In genomic region chrX:21734175-21734574, GRCh38 we compare ENCODE assay signal across 18 cellular contexts. TPM values are rescaled to one million over a fixed set of nuclear protein-coding genes. Genes with fewer than 3 reads are reported as not detected.
DNase-seq lines count a peak whose midpoint lies in the region; ATAC-seq, FAIRE-seq and TF ChIP-seq lines count a peak whose summit lies in the region.
"Had no signal": no experiment of that assay in that cellular context is flagged by ENCODE, and none has a peak within 500 bp of the region (broad histone marks: within the 10 kb centered on the region; RNA-seq: fewer than 3 reads in every experiment).

No MANE protein-coding gene starts in this region.

- CTCF ChIA-PET in PC-3 (lab: Charles Lee) (no interaction called here), HepG2 (lab: Yijun Ruan, JAX; ENCODE audit: low intra/inter-chr PET ratio, low total read pairs) (no interaction called here)

- TF ChIP-seq CTCF in PC-3 (conservative IDR thresholded peaks at IDR 0.05; ENCODE audit: low read depth, low read length) (no peak), HepG2 (CRISPR knock-in tag; IDR thresholded peaks at IDR 0.05) (no peak), gastrocnemius medialis (IDR thresholded peaks at IDR 0.05 in 4 of 5, conservative IDR thresholded peaks at IDR 0.05 in 1 of 5) (no peak)

- H3K9me3 ChIP-seq in PC-3 (ENCODE audit: low read length) = no peaks in the 10 kb centered on the region
- H3K9me3 ChIP-seq in HepG2 (ENCODE audit: low read length) = no peaks in the 10 kb centered on the region
- no peaks in the 10 kb centered on the region for H3K9me3 ChIP-seq in gastrocnemius medialis
- H3K9me3 ChIP-seq: A549, SJSA1 had no signal

- H3K4me1 ChIP-seq in PC-3 (ENCODE audit: insufficient read depth, low read length) = peaks cover 5% of the 10 kb centered on the region; the same call in 1 of the 2 replicates
- H3K4me1 ChIP-seq in HepG2 (ENCODE audit: insufficient read depth, low read length) = peaks cover 40% of the 10 kb centered on the region
- H3K4me1 ChIP-seq in gastrocnemius medialis = peaks cover 6 to 11% of the 10 kb centered on the region in 2 donors
- H3K4me1 ChIP-seq: A549, SJSA1 had no signal

- 0% methylated on average over 2 of the region's 2 CpGs for WGBS in HepG2 (ENCODE audit: low lambda C conversion rate)

- no peaks in the 10 kb centered on the region for H3F3A ChIP-seq in PC-3 (ENCODE audit: low read length, unreplicated experiment)

- POLR2A ChIA-PET in PC-3 (lab: Charles Lee; ENCODE audit: unreplicated experiment) = no interaction called here
- POLR2A ChIA-PET in HepG2 (lab: Yijun Ruan, JAX) = no interaction called here

- BruUV-seq in PC-3 (replicated peaks; lab: Mats Ljungman, UMichigan) (no TSS peak), HepG2 (replicated peaks; lab: Mats Ljungman, UMichigan) (no TSS peak)

- intact Hi-C loops in PC-3 (cut with micrococcal nuclease) (no loop called here), HepG2 (cut with micrococcal nuclease; ENCODE audit: unreplicated experiment) (no loop called here), gastrocnemius medialis (cut with DNase I; ENCODE audit: low total_unique reads) (no loop called here)

- H4K20me1 ChIP-seq in PC-3 (ENCODE audit: low read length) = no peaks in the 10 kb centered on the region
- H4K20me1 ChIP-seq in HepG2 (ENCODE audit: insufficient read depth, low read length) = no peaks in the 10 kb centered on the region

- no peak overlapping the region for H3K27ac Mint-ChIP-seq in activated naive CD8-positive, alpha-beta T cell treated with anti-CD3 and anti-CD28 coated beads for 36 hours
- H3K27ac Mint-ChIP-seq: CD4-positive, alpha-beta T cell had no signal

- DNase-seq in COLO668 (lab: John Stamatoyannopoulos, UW; ENCODE audit: unreplicated experiment) = peak; percentile 14
- peak; percentile 55 for DNase-seq in PC-3
- DNase-seq in HepG2 (ENCODE audit: low spot score) = peak; percentile 72
- DNase-seq in gastrocnemius medialis = no peak
- DNase-seq in DMS 273 treated with DMSO at 0.1 percent for 48 hours (lab: John Stamatoyannopoulos, UW) = no peak
- no peak for DNase-seq in activated naive CD8-positive, alpha-beta T cell treated with anti-CD3 and anti-CD28 coated beads for 36 hours
- DNase-seq: AML-193; CD4-positive, alpha-beta T cell; NCI-H2081; NCI-H2227 treated with DMSO at 0.1 percent for 48 hours; NCI-H526 had no signal

- H3K9ac ChIP-seq in PC-3 (ENCODE audit: low read length) = no peak overlapping the region
- H3K9ac ChIP-seq in HepG2 (ENCODE audit: insufficient read depth, low read depth, low read length) = no peak overlapping the region; the same call in 1 of the 2 replicates

- FAIRE-seq in HepG2 (lab: Jason Lieb, UNC) = peak; percentile 94
- FAIRE-seq: A549, D721Med, H1 had no signal

- in situ Hi-C loops in HepG2 (cut with HindIII; ENCODE audit: extremely low pct_ligation_motif_present, low pct_unique_long_range_greater_than_20kb) = loop anchor here (25.0 kb wide), 1 partner anchor 1197 kb away; no protein-coding TSS in a partner anchor
- in situ Hi-C loops in gastrocnemius medialis (cut with MboI; ENCODE audit: low sequenced_read_pairs in 4 of 4) = loop anchor here in 1 of 4 donors (25.0 kb wide), 1 partner anchor 1222 kb away; no protein-coding TSS in a partner anchor

- H3K36me3 ChIP-seq in PC-3 (ENCODE audit: low read depth, low read length) = no peaks in the 10 kb centered on the region
- H3K36me3 ChIP-seq in HepG2 (replicated peaks in 1 of 2; ENCODE audit: control insufficient read depth in 1 of 2, insufficient read depth in 2 of 2, low read length in 2 of 2) = no peaks in the 10 kb centered on the region
- peaks cover 0 to 6% of the 10 kb centered on the region in 2 donors for H3K36me3 ChIP-seq in gastrocnemius medialis
- H3K36me3 ChIP-seq: SJSA1 had no signal

- no peak overlapping the region for H3K4me3 ChIP-seq in PC-3 (ENCODE audit: low read length)
- H3K4me3 ChIP-seq in HepG2 (replicated peaks in 1 of 3; ENCODE audit: insufficient read depth in 1 of 3, low read depth in 2 of 3, low read length in 3 of 3) = no peak overlapping the region; a peak in 2 of 6 replicates
- no peak overlapping the region for H3K4me3 ChIP-seq in gastrocnemius medialis
- H3K4me3 ChIP-seq: A549, SJSA1 had no signal

- ATAC-seq in PC-3 = no peak
- ATAC-seq in HepG2 = peak; percentile 99
- no peak for ATAC-seq in gastrocnemius medialis
- ATAC-seq in HG03354 (IDR thresholded peaks at IDR 0.05; ENCODE audit: poor library complexity, severe bottlenecking, unreplicated experiment) = no peak
- ATAC-seq: A549 had no signal

- H3K27ac ChIP-seq in PC-3 (ENCODE audit: low read length) (no peak overlapping the region), HepG2 (ENCODE audit: extremely low read length, insufficient read depth, low read length) (peak overlapping the region; percentile 69), gastrocnemius medialis (peak overlapping the region; percentile 2 to 92 (median 80))
- H3K27ac ChIP-seq: A549, RWPE1, SJSA1 had no signal

- H3K27me3 Mint-ChIP-seq in activated naive CD8-positive, alpha-beta T cell treated with anti-CD3 and anti-CD28 coated beads for 36 hours = peaks cover 9% of the 10 kb centered on the region

- TF ChIP-seq EP300 in HepG2 (IDR thresholded peaks at IDR 0.05; ENCODE audit: low read depth in 2 of 2, low read length in 2 of 2) = peak in 1 of 2 experiments; percentile 33; a peak in 1 of 4 replicates
- no peak for TF ChIP-seq EP300 in HepG2 (CRISPR knock-in tag; IDR thresholded peaks at IDR 0.05; ENCODE audit: borderline replicate concordance)

- H2AFZ ChIP-seq in PC-3 (ENCODE audit: low read length) (no peak overlapping the region), HepG2 (ENCODE audit: low read length) (no peak overlapping the region)

- H3K4me2 ChIP-seq in PC-3 (ENCODE audit: low read length) = peak overlapping the region; percentile 34; the same call in 1 of the 2 replicates
- peak overlapping the region; percentile 57 for H3K4me2 ChIP-seq in HepG2 (ENCODE audit: low read depth, low read length)
- H3K4me2 ChIP-seq: A549 had no signal

- no peaks in the 10 kb centered on the region for H3K9me2 ChIP-seq in PC-3 (replicated peaks; ENCODE audit: low read length)

- no peaks in the 10 kb centered on the region for H3K4me1 Mint-ChIP-seq in activated naive CD8-positive, alpha-beta T cell treated with anti-CD3 and anti-CD28 coated beads for 36 hours

- H3K79me2 ChIP-seq in PC-3 (ENCODE audit: low read length) (no peaks in the 10 kb centered on the region), HepG2 (ENCODE audit: insufficient read depth, low read length) (no peaks in the 10 kb centered on the region)

- no peak for TF ChIP-seq POLR2A in HepG2 (IDR thresholded peaks at IDR 0.05; ENCODE audit: insufficient read depth in 1 of 2, low read depth in 2 of 2, low read length in 2 of 2)
- no peak for TF ChIP-seq POLR2A in gastrocnemius medialis (IDR thresholded peaks at IDR 0.05)

- no peaks in the 10 kb centered on the region for H3K9me3 Mint-ChIP-seq in activated naive CD8-positive, alpha-beta T cell treated with anti-CD3 and anti-CD28 coated beads for 36 hours
- H3K9me3 Mint-ChIP-seq: CD4-positive, alpha-beta T cell had no signal

- H3K36me3 Mint-ChIP-seq in activated naive CD8-positive, alpha-beta T cell treated with anti-CD3 and anti-CD28 coated beads for 36 hours = no peaks in the 10 kb centered on the region

- H3K4me3 Mint-ChIP-seq in activated naive CD8-positive, alpha-beta T cell treated with anti-CD3 and anti-CD28 coated beads for 36 hours = no peak overlapping the region
- H3K4me3 Mint-ChIP-seq: CD4-positive, alpha-beta T cell had no signal

- H3K27me3 ChIP-seq in PC-3 (ENCODE audit: low read length) (no peaks in the 10 kb centered on the region), HepG2 (ENCODE audit: control insufficient read depth in 1 of 2, insufficient read depth in 2 of 2, low read length in 2 of 2) (no peaks in the 10 kb centered on the region), gastrocnemius medialis (no peaks in the 10 kb centered on the region)
- H3K27me3 ChIP-seq: SJSA1 had no signal

- no peak for TF ChIP-seq RAD21 in HepG2 (CRISPR knock-in tag; IDR thresholded peaks at IDR 0.05)

TF ChIP-seq in HepG2, 621 proteins besides CTCF, POLR2A, EP300 and RAD21 (continues in another document):
- TF ChIP-seq, protein P1, sequence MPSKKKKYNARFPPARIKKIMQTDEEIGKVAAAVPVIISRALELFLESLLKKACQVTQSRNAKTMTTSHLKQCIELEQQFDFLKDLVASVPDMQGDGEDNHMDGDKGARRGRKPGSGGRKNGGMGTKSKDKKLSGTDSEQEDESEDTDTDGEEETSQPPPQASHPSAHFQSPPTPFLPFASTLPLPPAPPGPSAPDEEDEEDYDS (CRISPR knock-in tag; IDR thresholded peaks at IDR 0.05) = no peak
- TF ChIP-seq FOXO1 (CRISPR knock-in tag; IDR thresholded peaks at IDR 0.05) = peak; percentile 19; the same call in 1 of the 2 replicates
- no peak for TF ChIP-seq ZNF331 (CRISPR knock-in tag; IDR thresholded peaks at IDR 0.05)

RNA-seq across cellular contexts. Expression of gene SMPX, which starts 23.7 kb away (rescaled TPM):
- total RNA-seq in PC-3 (2014; rRNA removed) (not detected in 2 replicates), HepG2 (2016; rRNA removed; fragmentation: Illumina TruSeq; extraction: Trizol) (0.67 and 1.8 TPM in 2 replicates), gastrocnemius medialis (100 to 1,000 TPM in 3 of 4 donors, 10 to 100 TPM in 1; 79.1 to 797 (median 200) TPM)
- total RNA-seq in HepG2 (2016; cell fraction: cytosol; rRNA removed; fragmentation: Illumina TruSeq; extraction: Trizol; ENCODE audit: low read depth) = 0.44 and 0.61 TPM in 2 replicates
- 1.2 and 1.8 TPM in 2 replicates for total RNA-seq in HepG2 (2016; cell fraction: insoluble cytoplasmic fraction; rRNA removed; fragmentation: Illumina TruSeq; extraction: Trizol)
- 0.48 and 0.71 TPM in 2 replicates for total RNA-seq in HepG2 (2016; cell fraction: membrane; rRNA removed; fragmentation: Illumina TruSeq; extraction: Trizol)
- 3.1 and 5.3 TPM in 2 replicates for total RNA-seq in HepG2 (2016; cell fraction: nucleus; rRNA removed; fragmentation: Illumina TruSeq; extraction: Trizol)
- 0.91 and 0.95 TPM in 2 replicates for polyA plus RNA-seq in HepG2 (2011; rRNA removed)
- polyA plus RNA-seq in HepG2 (2011; cell fraction: cytosol; rRNA removed) = 0.16 and 0.23 TPM in 2 replicates
- polyA plus RNA-seq in HepG2 (2011; cell fraction: nucleus; rRNA removed) = 2.5 and 2.9 TPM in 2 replicates
- polyA plus RNA-seq in HepG2 (2012) = 0.52 and 2.3 TPM in 2 replicates
- polyA plus RNA-seq in HepG2 (2016; cell fraction: cytosol; fragmentation: Illumina TruSeq; extraction: Trizol; ENCODE audit: low read depth) = 0.40 and 0.52 TPM in 2 replicates
- polyA plus RNA-seq in HepG2 (2016; cell fraction: insoluble cytoplasmic fraction; fragmentation: Illumina TruSeq; extraction: Trizol; ENCODE audit: low read depth) = 0.56 and 1.7 TPM in 2 replicates
- 0.56 and 0.82 TPM in 2 replicates for polyA plus RNA-seq in HepG2 (2016; cell fraction: membrane; fragmentation: Illumina TruSeq; extraction: Trizol; ENCODE audit: low read depth)
- 12.4 and 13.9 TPM in 2 replicates for polyA plus RNA-seq in HepG2 (2016; cell fraction: nucleus; fragmentation: Illumina TruSeq; extraction: Trizol; ENCODE audit: insufficient read depth, low read depth)
- polyA minus RNA-seq in HepG2 (2011; rRNA and poly(A)+ RNA removed; ENCODE audit: low replicate concordance) = not detected in 2 replicates
- not detected in 2 replicates for polyA minus RNA-seq in HepG2 (2011; cell fraction: cytosol; rRNA and poly(A)+ RNA removed)
- 0.64 and 2.0 TPM in 2 replicates for polyA minus RNA-seq in HepG2 (2011; cell fraction: nucleus; rRNA and poly(A)+ RNA removed)
- total RNA-seq in activated naive CD8-positive, alpha-beta T cell treated with anti-CD3 and anti-CD28 coated beads for 36 hours = not detected
- total RNA-seq: CD4-positive, alpha-beta T cell; H1; OCI-LY7; SJSA1 had no signal
- polyA plus RNA-seq: H1 had no signal

Comparison
In these comparisons a context has a peak if more than half of its experiments do, and no peak if none do; other contexts are left out.
1. DNase-seq: peak in COLO668 (single experiment), PC-3 (single experiment) and HepG2 (single experiment); none in gastrocnemius medialis (0 of 2), DMS 273 treated with DMSO at 0.1 percent for 48 hours (single experiment) and activated naive CD8-positive, alpha-beta T cell treated with anti-CD3 and anti-CD28 coated beads for 36 hours (single experiment).
2. RNA of gene SMPX, which starts 23.7 kb away (total RNA-seq): 79.1 to 797 TPM in gastrocnemius medialis; 0.44 to 5.3 TPM in HepG2, not detected in PC-3 and not detected in activated naive CD8-positive, alpha-beta T cell treated with anti-CD3 and anti-CD28 coated beads for 36 hours; every median in the first group is over 10 times any median in the second.